1 cellular context compared by ENCODE assay signal in genomic region chr7:142896151-142896550, GRCh38.
TF ChIP-seq lines count a peak whose summit lies in the region.

No MANE protein-coding gene starts in this region.

TF ChIP-seq in GM23338, 12 proteins besides CTCF, POLR2A, EP300 and RAD21 (continued from another document):
- TF ChIP-seq, protein P1, sequence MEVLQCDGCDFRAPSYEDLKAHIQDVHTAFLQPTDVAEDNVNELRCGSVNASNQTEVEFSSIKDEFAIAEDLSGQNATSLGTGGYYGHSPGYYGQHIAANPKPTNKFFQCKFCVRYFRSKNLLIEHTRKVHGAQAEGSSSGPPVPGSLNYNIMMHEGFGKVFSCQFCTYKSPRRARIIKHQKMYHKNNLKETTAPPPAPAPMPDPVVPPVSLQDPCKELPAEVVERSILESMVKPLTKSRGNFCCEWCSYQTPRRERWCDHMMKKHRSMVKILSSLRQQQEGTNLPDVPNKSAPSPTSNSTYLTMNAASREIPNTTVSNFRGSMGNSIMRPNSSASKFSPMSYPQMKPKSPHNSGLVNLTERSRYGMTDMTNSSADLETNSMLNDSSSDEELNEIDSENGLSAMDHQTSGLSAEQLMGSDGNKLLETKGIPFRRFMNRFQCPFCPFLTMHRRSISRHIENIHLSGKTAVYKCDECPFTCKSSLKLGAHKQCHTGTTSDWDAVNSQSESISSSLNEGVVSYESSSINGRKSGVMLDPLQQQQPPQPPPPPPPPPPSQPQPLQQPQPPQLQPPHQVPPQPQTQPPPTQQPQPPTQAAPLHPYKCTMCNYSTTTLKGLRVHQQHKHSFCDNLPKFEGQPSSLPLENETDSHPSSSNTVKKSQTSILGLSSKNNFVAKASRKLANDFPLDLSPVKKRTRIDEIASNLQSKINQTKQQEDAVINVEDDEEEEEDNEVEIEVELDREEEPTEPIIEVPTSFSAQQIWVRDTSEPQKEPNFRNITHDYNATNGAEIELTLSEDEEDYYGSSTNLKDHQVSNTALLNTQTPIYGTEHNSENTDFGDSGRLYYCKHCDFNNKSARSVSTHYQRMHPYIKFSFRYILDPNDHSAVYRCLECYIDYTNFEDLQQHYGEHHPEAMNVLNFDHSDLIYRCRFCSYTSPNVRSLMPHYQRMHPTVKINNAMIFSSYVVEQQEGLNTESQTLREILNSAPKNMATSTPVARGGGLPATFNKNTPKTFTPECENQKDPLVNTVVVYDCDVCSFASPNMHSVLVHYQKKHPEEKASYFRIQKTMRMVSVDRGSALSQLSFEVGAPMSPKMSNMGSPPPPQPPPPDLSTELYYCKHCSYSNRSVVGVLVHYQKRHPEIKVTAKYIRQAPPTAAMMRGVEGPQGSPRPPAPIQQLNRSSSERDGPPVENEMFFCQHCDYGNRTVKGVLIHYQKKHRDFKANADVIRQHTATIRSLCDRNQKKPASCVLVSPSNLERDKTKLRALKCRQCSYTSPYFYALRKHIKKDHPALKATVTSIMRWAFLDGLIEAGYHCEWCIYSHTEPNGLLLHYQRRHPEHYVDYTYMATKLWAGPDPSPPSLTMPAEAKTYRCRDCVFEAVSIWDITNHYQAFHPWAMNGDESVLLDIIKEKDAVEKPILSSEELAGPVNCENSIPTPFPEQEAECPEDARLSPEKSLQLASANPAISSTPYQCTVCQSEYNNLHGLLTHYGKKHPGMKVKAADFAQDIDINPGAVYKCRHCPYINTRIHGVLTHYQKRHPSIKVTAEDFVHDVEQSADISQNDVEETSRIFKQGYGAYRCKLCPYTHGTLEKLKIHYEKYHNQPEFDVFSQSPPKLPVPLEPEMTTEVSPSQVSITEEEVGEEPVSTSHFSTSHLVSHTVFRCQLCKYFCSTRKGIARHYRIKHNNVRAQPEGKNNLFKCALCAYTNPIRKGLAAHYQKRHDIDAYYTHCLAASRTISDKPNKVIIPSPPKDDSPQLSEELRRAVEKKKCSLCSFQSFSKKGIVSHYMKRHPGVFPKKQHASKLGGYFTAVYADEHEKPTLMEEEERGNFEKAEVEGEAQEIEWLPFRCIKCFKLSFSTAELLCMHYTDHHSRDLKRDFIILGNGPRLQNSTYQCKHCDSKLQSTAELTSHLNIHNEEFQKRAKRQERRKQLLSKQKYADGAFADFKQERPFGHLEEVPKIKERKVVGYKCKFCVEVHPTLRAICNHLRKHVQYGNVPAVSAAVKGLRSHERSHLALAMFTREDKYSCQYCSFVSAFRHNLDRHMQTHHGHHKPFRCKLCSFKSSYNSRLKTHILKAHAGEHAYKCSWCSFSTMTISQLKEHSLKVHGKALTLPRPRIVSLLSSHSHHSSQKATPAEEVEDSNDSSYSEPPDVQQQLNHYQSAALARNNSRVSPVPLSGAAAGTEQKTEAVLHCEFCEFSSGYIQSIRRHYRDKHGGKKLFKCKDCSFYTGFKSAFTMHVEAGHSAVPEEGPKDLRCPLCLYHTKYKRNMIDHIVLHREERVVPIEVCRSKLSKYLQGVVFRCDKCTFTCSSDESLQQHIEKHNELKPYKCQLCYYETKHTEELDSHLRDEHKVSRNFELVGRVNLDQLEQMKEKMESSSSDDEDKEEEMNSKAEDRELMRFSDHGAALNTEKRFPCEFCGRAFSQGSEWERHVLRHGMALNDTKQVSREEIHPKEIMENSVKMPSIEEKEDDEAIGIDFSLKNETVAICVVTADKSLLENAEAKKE (CRISPR knock-in tag; IDR thresholded peaks at IDR 0.05), result no peak
- TF ChIP-seq ZNF331 (CRISPR knock-in tag; IDR thresholded peaks at IDR 0.05; ENCODE audit: low read depth) (no peak), POLR2AphosphoS5 (IDR thresholded peaks at IDR 0.05; ENCODE audit: low read depth) (no peak)
